In the genomic region with DNA sequence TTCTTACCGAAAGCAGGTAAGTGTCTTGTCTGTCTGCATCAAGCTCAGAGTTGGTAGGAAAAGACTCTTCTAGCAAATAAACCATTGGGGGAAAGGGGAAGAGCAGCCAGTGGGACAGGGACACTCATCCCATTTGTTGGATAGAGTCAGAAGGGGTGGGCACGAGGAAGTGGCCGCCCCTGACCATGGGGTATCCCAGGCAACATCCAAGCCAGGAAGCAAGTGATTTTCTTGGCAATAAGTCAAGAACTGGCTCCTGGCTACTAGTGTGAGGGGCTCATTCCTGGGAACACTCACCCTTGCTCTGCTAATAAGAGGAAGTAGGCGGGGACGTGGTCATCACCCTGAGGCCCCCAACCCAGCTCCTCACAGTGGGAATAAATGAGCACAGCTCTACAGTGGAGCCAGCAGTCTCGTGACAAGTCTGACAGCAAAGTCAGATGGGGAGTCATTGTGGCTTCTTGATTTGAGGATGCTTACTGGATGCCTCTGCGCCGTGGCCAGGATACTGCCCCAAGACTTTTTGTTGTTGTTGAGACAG, we compare ENCODE assay signal across 11 cellular contexts. TPM values are rescaled to one million over a fixed set of nuclear protein-coding genes. Genes with fewer than 3 reads are reported as not detected.
A peak's percentile ranks its signal among the peaks of the same experiment; 100 is the strongest.
DNase-seq lines count a peak whose midpoint lies in the region; ATAC-seq and TF ChIP-seq lines count a peak whose summit lies in the region.
"Had no signal": no experiment of that assay in that cellular context is flagged by ENCODE, and none has a peak within 500 bp of the region (broad histone marks: within the 10 kb centered on the region; RNA-seq: fewer than 3 reads in every experiment).

No MANE protein-coding gene starts in this region.

- H2AFZ ChIP-seq in smooth muscle cell (ENCODE audit: low read depth) = no peak overlapping the region

- H3K4me3 ChIP-seq in right lobe of liver (peak overlapping the region; percentile 46 to 62 (median 60)), smooth muscle cell (no peak overlapping the region)
- H3K4me3 ChIP-seq: GM12878 had no signal

- peak overlapping the region; percentile 86 to 96 (median 91) for H3K27ac ChIP-seq in right lobe of liver
- no peak overlapping the region for H3K27ac ChIP-seq in smooth muscle cell (ENCODE audit: low read depth)

- intact Hi-C loops in right lobe of liver (cut with DNase I) = no loop called here

- no peaks in the 10 kb centered on the region for H3K27me3 ChIP-seq in right lobe of liver
- H3K27me3 ChIP-seq in smooth muscle cell (ENCODE audit: low read depth) = no peaks in the 10 kb centered on the region

- TF ChIP-seq POLR2A in right lobe of liver (IDR thresholded peaks at IDR 0.05) = peak; percentile 67

- no peak overlapping the region for H3K4me3 Mint-ChIP-seq in effector memory CD8-positive, alpha-beta T cell
- H3K4me3 Mint-ChIP-seq: activated CD8-positive, alpha-beta T cell treated with anti-CD3 and anti-CD28 coated beads for 36 hours had no signal

- H3K27ac Mint-ChIP-seq in effector memory CD8-positive, alpha-beta T cell = no peak overlapping the region
- H3K27ac Mint-ChIP-seq: activated CD8-positive, alpha-beta T cell treated with anti-CD3 and anti-CD28 coated beads for 36 hours had no signal

- peaks cover 0 to 2% of the 10 kb centered on the region in 2 donors for H3K4me1 Mint-ChIP-seq in effector memory CD8-positive, alpha-beta T cell (ENCODE audit: low read depth in 2 of 2)

- H3K36me3 ChIP-seq in right lobe of liver = no peaks in the 10 kb centered on the region
- no peaks in the 10 kb centered on the region for H3K36me3 ChIP-seq in smooth muscle cell (ENCODE audit: low read depth)

- no peaks in the 10 kb centered on the region for H3F3A ChIP-seq in smooth muscle cell (ENCODE audit: low read depth)

- WGBS in right lobe of liver (ENCODE audit: insufficient coverage, low coverage, low lambda C conversion rate, missing lambda C conversion rate) = 5% methylated on average over 4 of the region's 8 CpGs
- whole genome bisulfite sequencing in smooth muscle cell (ENCODE audit: low lambda C conversion rate) = 70% methylated on average over 8 of the region's 8 CpGs

- H3K9me3 Mint-ChIP-seq in effector memory CD8-positive, alpha-beta T cell = no peaks in the 10 kb centered on the region
- H3K9me3 Mint-ChIP-seq: activated CD8-positive, alpha-beta T cell treated with anti-CD3 and anti-CD28 coated beads for 36 hours had no signal

- H3K27me3 Mint-ChIP-seq in effector memory CD8-positive, alpha-beta T cell = peaks cover 28 to 50% of the 10 kb centered on the region in 2 donors

- no peaks in the 10 kb centered on the region for H4K20me1 ChIP-seq in smooth muscle cell (ENCODE audit: low read depth)

- no peak overlapping the region for H3K9ac ChIP-seq in smooth muscle cell (ENCODE audit: low read depth)

- H3K9me3 ChIP-seq in right lobe of liver = no peaks in the 10 kb centered on the region
- no peaks in the 10 kb centered on the region for H3K9me3 ChIP-seq in smooth muscle cell (replicated peaks; ENCODE audit: low read depth)

- ATAC-seq in right lobe of liver = peak; percentile 35 to 69 (median 48)
- no peak for ATAC-seq in HG03108 (IDR thresholded peaks at IDR 0.05; ENCODE audit: unreplicated experiment)
- ATAC-seq in GM21528 (IDR thresholded peaks at IDR 0.05; ENCODE audit: low FRiP score, unreplicated experiment) = no peak
- no peak for ATAC-seq in effector memory CD8-positive, alpha-beta T cell (replicated peaks)
- ATAC-seq: activated CD8-positive, alpha-beta T cell treated with anti-CD3 and anti-CD28 coated beads for 36 hours; GM12878 had no signal

- H3K4me1 ChIP-seq in right lobe of liver (peaks cover 0 to 22% (median 1%) of the 10 kb centered on the region in 4 donors), smooth muscle cell (ENCODE audit: low read depth) (no peaks in the 10 kb centered on the region)

- DNase-seq in NCI-H1092 treated with DMSO at 0.1 percent for 48 hours (lab: John Stamatoyannopoulos, UW) = peak; percentile 35
- peak; percentile 31 for DNase-seq in cerebellum (ENCODE audit: low spot score)
- peak in 1 of 3 donors; percentile 68 for DNase-seq in right lobe of liver
- peak; percentile 46 for DNase-seq in superior temporal gyrus (ENCODE audit: extremely low spot score)
- no peak for DNase-seq in smooth muscle cell (lab: John Stamatoyannopoulos, UW; ENCODE audit: unreplicated experiment)
- DNase-seq in effector memory CD8-positive, alpha-beta T cell = no peak
- DNase-seq: activated CD8-positive, alpha-beta T cell treated with anti-CD3 and anti-CD28 coated beads for 36 hours; NCI-H524 had no signal

- TF ChIP-seq CTCF in right lobe of liver (IDR thresholded peaks at IDR 0.05) (no peak), smooth muscle cell (IDR thresholded peaks at IDR 0.05; ENCODE audit: borderline replicate concordance, insufficient read depth, poor library complexity, severe bottlenecking) (no peak)

- peaks cover 2% of the 10 kb centered on the region for H3K36me3 Mint-ChIP-seq in effector memory CD8-positive, alpha-beta T cell (ENCODE audit: insufficient read depth)

- no peaks in the 10 kb centered on the region for H3K79me2 ChIP-seq in smooth muscle cell (ENCODE audit: low read depth)

- H3K4me2 ChIP-seq in smooth muscle cell = no peak overlapping the region

RNA-seq across cellular contexts. Expression of a gene that starts 6.7 kb away (rescaled TPM):
- total RNA-seq in cerebellum (2.5 TPM), right lobe of liver (100 to 1,000 TPM in 1 of 6 experiments, 10 to 100 TPM in 5; 35.1 to 105 (median 45.6) TPM), smooth muscle cell (0.22 and 0.31 TPM in 2 replicates)
- polyA plus RNA-seq in smooth muscle cell = 0.06 and 0.53 TPM in 2 replicates
- total RNA-seq: activated CD8-positive, alpha-beta T cell treated with anti-CD3 and anti-CD28 coated beads for 36 hours; GM12878 had no signal

RNA-seq across cellular contexts. Expression of a gene that starts 58.5 kb away (rescaled TPM):
- total RNA-seq in cerebellum = 62.7 TPM
- 10 to 100 TPM; 30.8 to 87.3 (median 44.0) TPM for total RNA-seq in right lobe of liver
- total RNA-seq in smooth muscle cell = 98.3 and 117 TPM in 2 replicates
- polyA plus RNA-seq in smooth muscle cell = 85.3 and 85.7 TPM in 2 replicates

Comparison
In these comparisons a context has a peak if more than half of its experiments do, and no peak if none do; other contexts are left out.
1. DNase-seq: peak in NCI-H1092 treated with DMSO at 0.1 percent for 48 hours (single experiment), cerebellum (single experiment) and superior temporal gyrus (single experiment); none in smooth muscle cell (single experiment) and effector memory CD8-positive, alpha-beta T cell (0 of 3).
2. ATAC-seq: peak in right lobe of liver (4 of 4); none in HG03108 (single experiment), GM21528 (single experiment) and effector memory CD8-positive, alpha-beta T cell (single experiment).
3. RNA of a gene that starts 6.7 kb away (total RNA-seq): 35.1 to 105 TPM in right lobe of liver; 2.5 TPM in cerebellum (single experiment) and 0.22 to 0.31 TPM in smooth muscle cell; every median in the first group is over 10 times any median in the second.